9 cellular contexts compared by ENCODE assay signal in the genomic region with DNA sequence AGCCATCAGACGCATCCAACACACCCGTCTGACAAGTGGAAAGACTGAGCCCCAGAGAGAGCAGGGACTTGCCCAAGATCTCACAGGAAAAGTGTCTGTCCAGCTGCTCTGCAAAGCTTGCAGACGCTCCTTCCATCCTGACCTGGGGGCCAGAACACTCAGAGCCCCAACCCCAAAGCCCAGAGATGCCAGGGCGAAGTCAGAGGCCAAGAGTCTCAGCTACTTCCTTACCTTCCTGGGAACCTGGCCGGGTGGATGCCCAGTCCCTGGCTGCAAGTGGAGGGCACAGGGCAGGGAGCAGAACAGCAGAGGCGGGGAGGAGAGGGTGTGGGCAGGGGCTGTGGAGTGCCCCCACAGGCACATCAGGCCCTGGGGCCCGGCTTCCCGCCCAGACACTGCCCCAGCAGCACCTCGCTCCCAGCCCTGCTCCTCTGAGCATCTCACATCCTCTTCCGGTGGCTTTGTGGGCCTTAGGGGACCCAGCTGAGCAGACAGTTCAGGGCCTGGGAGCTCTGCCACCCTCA. TPM values are rescaled to one million over a fixed set of nuclear protein-coding genes. Genes with fewer than 3 reads are reported as not detected.
DNase-seq lines count a peak whose midpoint lies in the region; ATAC-seq and TF ChIP-seq lines count a peak whose summit lies in the region.
"Had no signal": no experiment of that assay in that cellular context is flagged by ENCODE, and none has a peak within 500 bp of the region (broad histone marks: within the 10 kb centered on the region; RNA-seq: fewer than 3 reads in every experiment).

No MANE protein-coding gene starts in this region.

- H3K36me3 ChIP-seq in A673 (ENCODE audit: insufficient read depth, low read length, poor library complexity, severe bottlenecking) = no peaks in the 10 kb centered on the region

- CTCF ChIA-PET in A673 (lab: Charles Lee) = no interaction called here

- ATAC-seq in esophagus mucosa (no peak), left lobe of liver (no peak)

- no peaks in the 10 kb centered on the region for H3K9me3 ChIP-seq in A673 (ENCODE audit: low read depth, low read length, poor library complexity, severe bottlenecking)

- POLR2A ChIA-PET in A673 (lab: Charles Lee; ENCODE audit: low non-redundant PET) = no interaction called here

- no TSS peak for BruUV-seq in A673 (replicated peaks; lab: Mats Ljungman, UMichigan)

- H3K4me3 ChIP-seq in A673 (ENCODE audit: low read depth, low read length, poor library complexity, severe bottlenecking) = no peak overlapping the region

- peaks cover 5% of the 10 kb centered on the region for H3K4me1 ChIP-seq in A673 (ENCODE audit: insufficient read depth, low read length, poor library complexity, severe bottlenecking)

- no peaks in the 10 kb centered on the region for H3K27me3 ChIP-seq in A673 (replicated peaks; ENCODE audit: insufficient read depth, low read depth, low read length, poor library complexity)

- DNase-seq in NK-92 treated with Interleukin-12 subunit alpha and Interleukin-12 subunit beta, amount 100 ng/mL, for 24 hours (lab: John Stamatoyannopoulos, UW) = peak; percentile 66
- DNase-seq in NK-92 (lab: John Stamatoyannopoulos, UW; ENCODE audit: unreplicated experiment) (no peak), substantia nigra (lab: John Stamatoyannopoulos, UW) (no peak), left lobe of liver (ENCODE audit: low spot score) (no peak), A673 (ENCODE audit: low spot score) (no peak)
- DNase-seq in activated CD4-positive, CD25-positive, alpha-beta regulatory T cell (lab: John Stamatoyannopoulos, UW) = peak in 3 of 4 experiments; percentile 23 to 62 (median 53)
- peak; percentile 61 for DNase-seq in effector CD4-positive, alpha-beta T cell

- intact Hi-C loops in A673 (cut with micrococcal nuclease; ENCODE audit: unreplicated experiment) = no loop called here

- TF ChIP-seq CTCF in A673 (conservative IDR thresholded peaks at IDR 0.05; ENCODE audit: low read depth, low read length) = no peak

- H3K27ac ChIP-seq in substantia nigra (ENCODE audit: low read depth, low read length, poor library complexity, severe bottlenecking) (peak overlapping the region; percentile 100), A673 (ENCODE audit: low read depth, low read length, poor library complexity, severe bottlenecking) (no peak overlapping the region)
- H3K27ac ChIP-seq: 22Rv1 had no signal

RNA-seq across cellular contexts. Expression of gene RALGDS, which starts 9.7 kb away (rescaled TPM):
- total RNA-seq in esophagus mucosa (35.0 TPM), left lobe of liver (4.7 TPM), A673 (2021) (40.1 and 42.3 TPM in 2 replicates)

RNA-seq across cellular contexts. Expression of gene GBGT1, which starts 32.9 kb away (rescaled TPM):
- total RNA-seq in esophagus mucosa = 2.0 TPM
- 1.2 TPM for total RNA-seq in left lobe of liver
- total RNA-seq in A673 (2021) = 1.8 and 2.6 TPM in 2 replicates

Comparison
In these comparisons a context has a peak if more than half of its experiments do, and no peak if none do; other contexts are left out.
1. DNase-seq: peak in NK-92 treated with Interleukin-12 subunit alpha and Interleukin-12 subunit beta, amount 100 ng/mL, for 24 hours (single experiment), activated CD4-positive, CD25-positive, alpha-beta regulatory T cell (3 of 4) and effector CD4-positive, alpha-beta T cell (single experiment); none in NK-92 (single experiment), substantia nigra (0 of 49), left lobe of liver (single experiment) and A673 (single experiment).